1 cellular context compared by ENCODE assay signal in genomic region chr18:2448565-2449151, GRCh38.
TF ChIP-seq lines count a peak whose summit lies in the region.

No MANE protein-coding gene starts in this region.

TF ChIP-seq in SK-N-SH, 30 proteins besides CTCF, POLR2A, EP300 and RAD21 (continued from another document):
- TF ChIP-seq, protein P1, sequence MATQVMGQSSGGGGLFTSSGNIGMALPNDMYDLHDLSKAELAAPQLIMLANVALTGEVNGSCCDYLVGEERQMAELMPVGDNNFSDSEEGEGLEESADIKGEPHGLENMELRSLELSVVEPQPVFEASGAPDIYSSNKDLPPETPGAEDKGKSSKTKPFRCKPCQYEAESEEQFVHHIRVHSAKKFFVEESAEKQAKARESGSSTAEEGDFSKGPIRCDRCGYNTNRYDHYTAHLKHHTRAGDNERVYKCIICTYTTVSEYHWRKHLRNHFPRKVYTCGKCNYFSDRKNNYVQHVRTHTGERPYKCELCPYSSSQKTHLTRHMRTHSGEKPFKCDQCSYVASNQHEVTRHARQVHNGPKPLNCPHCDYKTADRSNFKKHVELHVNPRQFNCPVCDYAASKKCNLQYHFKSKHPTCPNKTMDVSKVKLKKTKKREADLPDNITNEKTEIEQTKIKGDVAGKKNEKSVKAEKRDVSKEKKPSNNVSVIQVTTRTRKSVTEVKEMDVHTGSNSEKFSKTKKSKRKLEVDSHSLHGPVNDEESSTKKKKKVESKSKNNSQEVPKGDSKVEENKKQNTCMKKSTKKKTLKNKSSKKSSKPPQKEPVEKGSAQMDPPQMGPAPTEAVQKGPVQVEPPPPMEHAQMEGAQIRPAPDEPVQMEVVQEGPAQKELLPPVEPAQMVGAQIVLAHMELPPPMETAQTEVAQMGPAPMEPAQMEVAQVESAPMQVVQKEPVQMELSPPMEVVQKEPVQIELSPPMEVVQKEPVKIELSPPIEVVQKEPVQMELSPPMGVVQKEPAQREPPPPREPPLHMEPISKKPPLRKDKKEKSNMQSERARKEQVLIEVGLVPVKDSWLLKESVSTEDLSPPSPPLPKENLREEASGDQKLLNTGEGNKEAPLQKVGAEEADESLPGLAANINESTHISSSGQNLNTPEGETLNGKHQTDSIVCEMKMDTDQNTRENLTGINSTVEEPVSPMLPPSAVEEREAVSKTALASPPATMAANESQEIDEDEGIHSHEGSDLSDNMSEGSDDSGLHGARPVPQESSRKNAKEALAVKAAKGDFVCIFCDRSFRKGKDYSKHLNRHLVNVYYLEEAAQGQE (IDR thresholded peaks at IDR 0.05; ENCODE audit: low read depth, low read length), result no peak
- TF ChIP-seq GATA2 (CRISPR knock-in tag; IDR thresholded peaks at IDR 0.05) (no peak), GABPA (IDR thresholded peaks at IDR 0.05; ENCODE audit: low read depth) (no peak), FOXM1 (IDR thresholded peaks at IDR 0.05; ENCODE audit: low read depth) (no peak)
